10 cellular contexts compared by ENCODE assay signal in the genomic region with DNA sequence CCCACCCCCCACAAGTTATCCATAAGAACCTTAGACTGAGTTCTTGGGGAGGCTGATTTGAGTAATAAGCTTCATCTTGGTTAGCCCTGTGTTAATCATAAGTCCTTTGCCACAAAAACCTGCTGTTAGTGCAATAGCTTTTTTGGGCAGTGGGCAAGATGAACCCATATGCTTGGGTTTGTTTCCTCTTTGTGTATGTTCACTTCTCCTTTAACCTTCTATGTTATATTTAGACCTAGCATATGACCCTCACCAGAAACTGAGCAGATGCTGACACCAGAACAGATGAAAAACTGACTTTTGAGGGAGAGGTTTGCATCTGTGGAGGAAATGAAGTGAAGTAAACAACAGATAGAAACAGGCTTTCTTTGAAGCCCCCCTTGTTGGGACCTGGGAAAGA.
A peak's percentile ranks its signal among the peaks of the same experiment; 100 is the strongest.
DNase-seq lines count a peak whose midpoint lies in the region; ATAC-seq and TF ChIP-seq lines count a peak whose summit lies in the region.
"Had no signal": no experiment of that assay in that cellular context is flagged by ENCODE, and none has a peak within 500 bp of the region (broad histone marks: within the 10 kb centered on the region; RNA-seq: fewer than 3 reads in every experiment).

No MANE protein-coding gene starts in this region.

- H3K4me3 ChIP-seq in skeletal muscle tissue (ENCODE audit: low read length in 3 of 3) = no peak overlapping the region
- H3K4me3 ChIP-seq: K562, uterus had no signal

- POLR2A ChIA-PET in WTC11 (lab: Charles Lee) = interaction anchor here (0.6 kb wide), 1 partner anchor 54 kb away, joined by 3 read pairs; no protein-coding TSS in a partner anchor

- DNase-seq in MV-4-11 (lab: John Stamatoyannopoulos, UW) (peak; percentile 99), COLO829 (ENCODE audit: low spot score) (no peak), WTC11 (ENCODE audit: low spot score) (no peak), HK-2 (ENCODE audit: unreplicated experiment) (no peak)
- DNase-seq in central memory CD4-positive, alpha-beta T cell = no peak
- DNase-seq: uterus had no signal

- ATAC-seq in GM19023 (IDR thresholded peaks at IDR 0.05; ENCODE audit: unreplicated experiment) (peak; percentile 75), HG02840 (IDR thresholded peaks at IDR 0.05; ENCODE audit: low FRiP score, unreplicated experiment) (peak; percentile 50), WTC11 (no peak)
- ATAC-seq: K562 had no signal

- H3K36me3 Mint-ChIP-seq in WTC11 = no peaks in the 10 kb centered on the region

- no peak overlapping the region for H3K27ac Mint-ChIP-seq in WTC11

- no peaks in the 10 kb centered on the region for H3K36me3 ChIP-seq in skeletal muscle tissue (ENCODE audit: control insufficient read depth in 3 of 3, insufficient read depth in 3 of 3, low read length in 3 of 3)
- H3K36me3 ChIP-seq: uterus had no signal

- no peaks in the 10 kb centered on the region for H3K4me1 ChIP-seq in skeletal muscle tissue (ENCODE audit: control insufficient read depth in 3 of 3, insufficient read depth in 3 of 3, low read length in 3 of 3)
- H3K4me1 ChIP-seq: uterus had no signal

- no peaks in the 10 kb centered on the region; the same call in 1 of the 2 replicates for H3K27me3 Mint-ChIP-seq in WTC11 (ENCODE audit: low read depth)

- CTCF ChIA-PET in WTC11 (lab: Charles Lee) = interaction anchor here (0.6 kb wide), 1 partner anchor 687 kb away, joined by 5 read pairs; no protein-coding TSS in a partner anchor

- no peak for TF ChIP-seq CTCF in WTC11 (IDR thresholded peaks at IDR 0.05)

- H3K9me3 ChIP-seq in skeletal muscle tissue (ENCODE audit: control insufficient read depth in 3 of 3, low read length in 3 of 3) = no peaks in the 10 kb centered on the region
- H3K9me3 ChIP-seq: uterus had no signal

- H3K4me3 Mint-ChIP-seq in WTC11 = no peak overlapping the region

- H3K27me3 ChIP-seq in skeletal muscle tissue (ENCODE audit: control insufficient read depth in 3 of 3, insufficient read depth in 3 of 3, low read length in 3 of 3) = no peaks in the 10 kb centered on the region
- H3K27me3 ChIP-seq: uterus had no signal

- H3K9ac ChIP-seq in skeletal muscle tissue (ENCODE audit: low read depth in 1 of 3, low read length in 3 of 3) = no peak overlapping the region

- peaks cover 33% of the 10 kb centered on the region for H3K4me1 Mint-ChIP-seq in WTC11

- peak overlapping the region; percentile 63 for H3K27ac ChIP-seq in skeletal muscle tissue (ENCODE audit: low read depth, low read length)
- H3K27ac ChIP-seq: uterus had no signal

- 0 out of 2 replicates have a peak, but pooled peaks cover 5% of the 10 kb centered on the region for H3K9me3 Mint-ChIP-seq in WTC11

TF ChIP-seq in WTC11, 78 proteins besides CTCF, POLR2A, EP300 and RAD21:
- no peak for TF ChIP-seq ZMAT4 (CRISPR knock-in tag; IDR thresholded peaks at IDR 0.05)
- no peak for TF ChIP-seq ZNF263 (CRISPR knock-in tag; IDR thresholded peaks at IDR 0.05; ENCODE audit: low read depth)
TF ChIP-seq in WTC11: peak in this region for 0.
